In the genomic region with DNA sequence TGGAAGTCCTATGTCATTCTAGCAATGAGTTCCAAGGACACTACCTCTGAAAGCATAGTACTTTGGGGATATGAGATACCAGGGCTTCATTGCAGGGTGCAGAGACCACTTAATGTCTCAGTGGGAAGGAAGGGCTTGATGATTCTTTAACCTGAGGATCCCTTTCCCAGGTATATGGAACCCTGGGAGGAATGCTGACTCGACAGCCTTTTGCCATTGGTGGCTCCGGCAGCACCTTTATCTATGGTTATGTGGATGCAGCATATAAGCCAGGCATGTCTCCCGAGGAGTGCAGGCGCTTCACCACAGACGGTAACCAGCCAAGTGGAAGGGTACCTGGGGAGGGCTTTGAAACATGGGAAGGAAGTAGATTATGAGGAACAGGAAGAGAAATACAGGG, we compare ENCODE assay signal across 22 cellular contexts. TPM values are rescaled to one million over a fixed set of nuclear protein-coding genes. Genes with fewer than 3 reads are reported as not detected.
DNase-seq lines count a peak whose midpoint lies in the region; ATAC-seq, FAIRE-seq and TF ChIP-seq lines count a peak whose summit lies in the region.
"Had no signal": no experiment of that assay in that cellular context is flagged by ENCODE, and none has a peak within 500 bp of the region (broad histone marks: within the 10 kb centered on the region; RNA-seq: fewer than 3 reads in every experiment).

No MANE protein-coding gene starts in this region.

- H3K36me3 Mint-ChIP-seq in activated naive CD4-positive, alpha-beta T cell treated with anti-CD3 and anti-CD28 coated beads, Interleukin-2, amount 50 U/mL, for 24 hours = peaks cover 31% of the 10 kb centered on the region
- H3K36me3 Mint-ChIP-seq in activated CD4-positive, alpha-beta memory T cell treated with anti-CD3 and anti-CD28 coated beads, Interleukin-2, amount 10 ng/mL, durations not matched to agents 7 days and 5 days (ENCODE audit: low read depth) = peaks cover 84% of the 10 kb centered on the region

- H3K4me3 Mint-ChIP-seq in activated naive CD4-positive, alpha-beta T cell treated with anti-CD3 and anti-CD28 coated beads, Interleukin-2, amount 50 U/mL, for 24 hours = no peak overlapping the region
- no peak overlapping the region for H3K4me3 Mint-ChIP-seq in activated CD4-positive, alpha-beta memory T cell treated with anti-CD3 and anti-CD28 coated beads, Interleukin-2, amount 10 ng/mL, durations not matched to agents 7 days and 5 days
- H3K4me3 Mint-ChIP-seq: neural crest cell had no signal

- TF ChIP-seq CTCF in H1 (IDR thresholded peaks at IDR 0.05; ENCODE audit: control extremely low read depth in 1 of 3, insufficient read depth in 1 of 3, low read depth in 1 of 3, low read length in 3 of 3) = no peak

- H3K27ac Mint-ChIP-seq in activated naive CD4-positive, alpha-beta T cell treated with anti-CD3 and anti-CD28 coated beads, Interleukin-2, amount 50 U/mL, for 24 hours = peak overlapping the region; percentile 88
- H3K27ac Mint-ChIP-seq in activated CD4-positive, alpha-beta memory T cell treated with anti-CD3 and anti-CD28 coated beads, Interleukin-2, amount 10 ng/mL, durations not matched to agents 7 days and 5 days = peak overlapping the region; percentile 53

- H4K91ac ChIP-seq in H1 (replicated peaks; ENCODE audit: insufficient read length, low read length) = no peak overlapping the region

- peaks cover 2 to 22% (median 18%) of the 10 kb centered on the region in 4 experiments for H3K27me3 ChIP-seq in H1 (replicated peaks in 1 of 4; ENCODE audit: control insufficient read depth in 3 of 4, extremely low read depth in 1 of 4, insufficient read depth in 3 of 4, low read length in 3 of 4)
- H3K27me3 ChIP-seq: suprapubic skin had no signal

- no peak overlapping the region for H3K56ac ChIP-seq in H1 (replicated peaks; ENCODE audit: insufficient read length, low read depth, low read length)

- H3K23ac ChIP-seq in H1 (ENCODE audit: insufficient read length) = no peak overlapping the region

- TF ChIP-seq EP300 in H1 (IDR thresholded peaks at IDR 0.05; ENCODE audit: borderline replicate concordance in 1 of 2, low read depth in 2 of 2, low read length in 2 of 2) = no peak

- no peak overlapping the region for H2AFZ ChIP-seq in H1 (ENCODE audit: low read length)

- H3K14ac ChIP-seq in H1 (ENCODE audit: insufficient read length) = no peak overlapping the region

- H4K5ac ChIP-seq in H1 (ENCODE audit: insufficient read length, low read depth, low read length) = no peak overlapping the region

- CTCF ChIA-PET in activated CD4-positive, alpha-beta memory T cell treated with anti-CD3 and anti-CD28 coated beads, Interleukin-2, amount 10 ng/mL, durations not matched to agents 7 days and 5 days (lab: Charles Lee) = interaction anchor here (1.1 to 9.6 kb wide), 8 partner anchors 10 to 127 kb away, joined by 3 to 337 read pairs (median 4); a partner anchor contains a TSS
- CTCF ChIA-PET in H1 (lab: Charles Lee; ENCODE audit: partially characterized antibody) = interaction anchor here (0.6 to 19.9 kb wide), 7 partner anchors 10 to 95 kb away, joined by 4 to 402 read pairs (median 5); a partner anchor contains a TSS

- H3K4me1 ChIP-seq in H1 (replicated peaks in 1 of 4; ENCODE audit: control insufficient read depth in 3 of 4, insufficient read depth in 4 of 4, low read length in 3 of 4) = peaks cover 0 to 6% (median 1%) of the 10 kb centered on the region in 4 experiments; a peak in 6 of 7 replicates

- no peak overlapping the region for H2BK15ac ChIP-seq in H1 (ENCODE audit: low read length)

- no peaks in the 10 kb centered on the region for H3K27me3 Mint-ChIP-seq in activated naive CD4-positive, alpha-beta T cell treated with anti-CD3 and anti-CD28 coated beads, Interleukin-2, amount 50 U/mL, for 24 hours
- no peaks in the 10 kb centered on the region for H3K27me3 Mint-ChIP-seq in activated CD4-positive, alpha-beta memory T cell treated with anti-CD3 and anti-CD28 coated beads, Interleukin-2, amount 10 ng/mL, durations not matched to agents 7 days and 5 days

- no peaks in the 10 kb centered on the region for H3K79me2 ChIP-seq in H1 (ENCODE audit: control insufficient read depth in 1 of 2, insufficient read depth in 2 of 2, low read length in 2 of 2)

- TF ChIP-seq RAD21 in H1 (IDR thresholded peaks at IDR 0.05 in 1 of 2, conservative IDR thresholded peaks at IDR 0.05 in 1 of 2; ENCODE audit: low read depth in 2 of 2, low read length in 2 of 2) = no peak

- no peak overlapping the region for H2BK5ac ChIP-seq in H1 (ENCODE audit: low read depth, low read length)

- no peaks in the 10 kb centered on the region for H3K79me1 ChIP-seq in H1 (ENCODE audit: low read depth, low read length)

- 78% methylated on average over 5 of the region's 5 CpGs; no CpG with 5 or more reads in 1 of the 2 experiments for WGBS in H1 (ENCODE audit: extremely low coverage in 1 of 2, insufficient coverage in 1 of 2, insufficient read length in 1 of 2, insufficient replicate concordance in 2 of 2, low coverage in 1 of 2, low lambda C conversion rate in 2 of 2, missing lambda C conversion rate in 1 of 2), 2 experiments

- peaks cover 56% of the 10 kb centered on the region for H3K4me1 Mint-ChIP-seq in activated naive CD4-positive, alpha-beta T cell treated with anti-CD3 and anti-CD28 coated beads, Interleukin-2, amount 50 U/mL, for 24 hours
- peaks cover 48% of the 10 kb centered on the region for H3K4me1 Mint-ChIP-seq in activated CD4-positive, alpha-beta memory T cell treated with anti-CD3 and anti-CD28 coated beads, Interleukin-2, amount 10 ng/mL, durations not matched to agents 7 days and 5 days

- DNase-seq in activated naive CD4-positive, alpha-beta T cell treated with Interleukin-2 at 50 U/mL for 16 hours = no peak
- DNase-seq in activated CD4-positive, alpha-beta memory T cell treated with anti-CD3 and anti-CD28 coated beads, Interleukin-2, amount 10 ng/mL, durations not matched to agents 7 days and 5 days = no peak
- no peak for DNase-seq in H1 (ENCODE audit: low read depth in 1 of 2, low spot score in 2 of 2)
- no peak for DNase-seq in stimulated activated CD4-positive, alpha-beta T cell treated with anti-CD3 and anti-CD28 coated beads, Interleukin-12 subunit alpha, Interleukin-12 subunit beta, amount 100 ng/mL, for 4 hours
- no peak for DNase-seq in stimulated activated CD4-positive, alpha-beta T cell treated with anti-CD3 and anti-CD28 coated beads, Interleukin-2, amount 100 ng/mL, for 24 hours
- DNase-seq: activated T-cell treated with anti-CD3 and anti-CD28 coated beads, Interleukin-2, amount 50 U/mL, for 72 hours; Calu3; EL; KG1; left cardiac atrium; NCI-H1930; NCI-H345; SK-N-SH; stimulated activated CD4-positive, alpha-beta T cell treated with anti-CD3 and anti-CD28 coated beads, Interleukin-4, amount 100 ng/mL, for 4 hours had no signal

- POLR2A ChIA-PET in activated CD4-positive, alpha-beta memory T cell treated with anti-CD3 and anti-CD28 coated beads, Interleukin-2, amount 10 ng/mL, durations not matched to agents 7 days and 5 days (lab: Charles Lee) = interaction anchor here (0.5 to 9.4 kb wide), 4 partner anchors 10 to 113 kb away, joined by 3 to 1055 read pairs (median 170); a partner anchor contains a TSS
- POLR2A ChIA-PET in H1 (lab: Charles Lee; ENCODE audit: partially characterized antibody) = interaction anchor here (1.2 to 2.6 kb wide), 2 partner anchors 19 to 113 kb away, joined by 4 to 10 read pairs; a partner anchor contains a TSS

- peak overlapping the region; percentile 65; the same call in 1 of the 2 replicates for H4K8ac ChIP-seq in H1 (ENCODE audit: extremely low read depth, insufficient read depth, low read length)

- no peak overlapping the region for H3K4me2 ChIP-seq in H1 (ENCODE audit: insufficient read depth in 1 of 2, low read depth in 2 of 2, low read length in 2 of 2)
- H3K4me2 ChIP-seq: SK-N-SH had no signal

- no peaks in the 10 kb centered on the region for H4K20me1 ChIP-seq in H1 (replicated peaks in 1 of 2; ENCODE audit: control insufficient read depth in 1 of 2, insufficient read depth in 2 of 2, low read length in 2 of 2)

- no peak overlapping the region for H3K27ac ChIP-seq in H1 (ENCODE audit: low read depth, low read length)
- H3K27ac ChIP-seq: prostate gland, skin epidermis, suprapubic skin had no signal

- H3K18ac ChIP-seq in H1 (ENCODE audit: extremely low read depth, low read length) = no peak overlapping the region

- TF ChIP-seq POLR2A in H1 (IDR thresholded peaks at IDR 0.05; ENCODE audit: control extremely low read depth in 1 of 2, low read depth in 2 of 2, low read length in 2 of 2) = no peak

- no peak for FAIRE-seq in H1 (lab: Jason Lieb, UNC)

- H2BK120ac ChIP-seq in H1 (replicated peaks; ENCODE audit: low read depth, low read length) = no peak overlapping the region

- no peaks in the 10 kb centered on the region for H3K36me3 ChIP-seq in H1 (ENCODE audit: control insufficient read depth in 2 of 4, insufficient read depth in 4 of 4, low read length in 3 of 4)
- H3K36me3 ChIP-seq: prostate gland had no signal

- no peaks in the 10 kb centered on the region for H3K9me3 Mint-ChIP-seq in activated naive CD4-positive, alpha-beta T cell treated with anti-CD3 and anti-CD28 coated beads, Interleukin-2, amount 50 U/mL, for 24 hours
- no peaks in the 10 kb centered on the region for H3K9me3 Mint-ChIP-seq in activated CD4-positive, alpha-beta memory T cell treated with anti-CD3 and anti-CD28 coated beads, Interleukin-2, amount 10 ng/mL, durations not matched to agents 7 days and 5 days
- H3K9me3 Mint-ChIP-seq: activated T-cell treated with anti-CD3 and anti-CD28 coated beads, Interleukin-2, amount 50 U/mL, for 72 hours; neural crest cell had no signal

- no peak overlapping the region for H3K4me3 ChIP-seq in H1 (ENCODE audit: extremely low read depth in 1 of 4, insufficient read depth in 2 of 4, low read depth in 3 of 4, low read length in 4 of 4)
- H3K4me3 ChIP-seq: prostate gland, skin epidermis, suprapubic skin had no signal

- H3K9me3 ChIP-seq in H1 (ENCODE audit: insufficient read depth in 2 of 2, low read depth in 1 of 2, low read length in 1 of 2) = no peaks in the 10 kb centered on the region
- H3K9me3 ChIP-seq: prostate gland, SK-N-SH, suprapubic skin had no signal

- H2BK20ac ChIP-seq in H1 (ENCODE audit: low read length) = no peak overlapping the region

- no peak overlapping the region for H2AK5ac ChIP-seq in H1 (ENCODE audit: low read depth, low read length)

- H3K9ac ChIP-seq in H1 (replicated peaks in 1 of 4; ENCODE audit: extremely low read depth in 1 of 4, low read depth in 3 of 4, low read length in 3 of 4) = no peak overlapping the region
- H3K9ac ChIP-seq: SK-N-SH had no signal

- no peak for ATAC-seq in HG03196 (IDR thresholded peaks at IDR 0.05; ENCODE audit: unreplicated experiment)
- ATAC-seq: activated T-cell treated with anti-CD3 and anti-CD28 coated beads, Interleukin-2, amount 50 U/mL, for 72 hours; esophagus mucosa; left cardiac atrium had no signal

- peaks cover 8% of the 10 kb centered on the region; the same call in 1 of the 2 replicates for H3K23me2 ChIP-seq in H1 (ENCODE audit: low read depth, low read length)

- no peak overlapping the region for H2BK12ac ChIP-seq in H1 (ENCODE audit: low read depth, low read length)

- no peak overlapping the region for H3K4ac ChIP-seq in H1 (replicated peaks; ENCODE audit: insufficient read length, low read depth, low read length)

RNA-seq across cellular contexts. Expression of a gene that starts 4.2 kb away (rescaled TPM):
- 100 to 1,000 TPM; 368 to 372 TPM for total RNA-seq in activated CD4-positive, alpha-beta memory T cell treated with anti-CD3 and anti-CD28 coated beads, Interleukin-2, amount 10 ng/mL, durations not matched to agents 7 days and 5 days
- 2.9 and 4.5 TPM in 2 replicates for total RNA-seq in H1 (2021; fragmentation: NEBNext Ultra II Directional; extraction: Animal tissue kit (Norgen Biotek cat#: 25700))
- polyA plus RNA-seq in H1 (2011; rRNA removed) = 12.5 and 22.8 TPM in 2 replicates
- 11.0 TPM for polyA plus RNA-seq in H1 (2011; cell fraction: cytosol; rRNA removed)
- 9.4 TPM for polyA plus RNA-seq in H1 (2011; cell fraction: nucleus; rRNA removed)
- 2.0 to 13.4 TPM (median 8.9 TPM) in 4 replicates for polyA plus RNA-seq in H1 (2012, experiment 1 of 2)
- 9.9 TPM for polyA plus RNA-seq in H1 (2012, experiment 2 of 2)
- 1.3 TPM for polyA plus RNA-seq in H1 (2013, experiment 1 of 2)
- polyA plus RNA-seq in H1 (2013, experiment 2 of 2) = 1.6 TPM
- polyA minus RNA-seq in H1 (2011; rRNA and poly(A)+ RNA removed) = 2.1 and 8.2 TPM in 2 replicates
- 3.7 TPM for polyA minus RNA-seq in H1 (2011; cell fraction: cytosol; rRNA and poly(A)+ RNA removed)
- polyA minus RNA-seq in H1 (2011; cell fraction: nucleus; rRNA and poly(A)+ RNA removed) = not detected
- total RNA-seq: neural crest cell had no signal

RNA-seq across cellular contexts. Expression of a gene that starts 4.7 kb away (rescaled TPM):
- 100 to 1,000 TPM; 410 to 412 TPM for total RNA-seq in activated CD4-positive, alpha-beta memory T cell treated with anti-CD3 and anti-CD28 coated beads, Interleukin-2, amount 10 ng/mL, durations not matched to agents 7 days and 5 days
- 16.8 TPM in 2 replicates for total RNA-seq in H1 (2021; fragmentation: NEBNext Ultra II Directional; extraction: Animal tissue kit (Norgen Biotek cat#: 25700))
- 20.1 and 22.0 TPM in 2 replicates for polyA plus RNA-seq in H1 (2011; rRNA removed)
- 21.6 TPM for polyA plus RNA-seq in H1 (2011; cell fraction: cytosol; rRNA removed)
- 35.5 TPM for polyA plus RNA-seq in H1 (2011; cell fraction: nucleus; rRNA removed)
- polyA plus RNA-seq in H1 (2012, experiment 1 of 2) = 21.4 to 30.6 TPM (median 29.9 TPM) in 4 replicates
- polyA plus RNA-seq in H1 (2012, experiment 2 of 2) = 30.6 TPM
- 13.5 TPM for polyA plus RNA-seq in H1 (2013, experiment 1 of 2)
- 13.6 TPM for polyA plus RNA-seq in H1 (2013, experiment 2 of 2)
- 30.3 and 33.8 TPM in 2 replicates for polyA minus RNA-seq in H1 (2011; rRNA and poly(A)+ RNA removed)
- polyA minus RNA-seq in H1 (2011; cell fraction: cytosol; rRNA and poly(A)+ RNA removed) = 12.2 TPM
- polyA minus RNA-seq in H1 (2011; cell fraction: nucleus; rRNA and poly(A)+ RNA removed) = 9.6 TPM

RNA-seq across cellular contexts. Expression of a gene that starts 14.3 kb away (rescaled TPM):
- total RNA-seq in activated CD4-positive, alpha-beta memory T cell treated with anti-CD3 and anti-CD28 coated beads, Interleukin-2, amount 10 ng/mL, durations not matched to agents 7 days and 5 days = 100 to 1,000 TPM; 389 to 401 TPM
- total RNA-seq in H1 (2021; fragmentation: NEBNext Ultra II Directional; extraction: Animal tissue kit (Norgen Biotek cat#: 25700)) = 18.4 and 22.0 TPM in 2 replicates
- 26.9 and 43.0 TPM in 2 replicates for polyA plus RNA-seq in H1 (2011; rRNA removed)
- polyA plus RNA-seq in H1 (2011; cell fraction: cytosol; rRNA removed) = 33.9 TPM
- polyA plus RNA-seq in H1 (2011; cell fraction: nucleus; rRNA removed) = 26.7 TPM
- 19.4 to 42.4 TPM (median 35.3 TPM) in 4 replicates for polyA plus RNA-seq in H1 (2012, experiment 1 of 2)
- polyA plus RNA-seq in H1 (2012, experiment 2 of 2) = 39.2 TPM
- polyA plus RNA-seq in H1 (2013, experiment 1 of 2) = 17.7 TPM
- 18.9 TPM for polyA plus RNA-seq in H1 (2013, experiment 2 of 2)
- polyA minus RNA-seq in H1 (2011; rRNA and poly(A)+ RNA removed) = 11.7 and 15.3 TPM in 2 replicates
- 7.9 TPM for polyA minus RNA-seq in H1 (2011; cell fraction: cytosol; rRNA and poly(A)+ RNA removed)
- polyA minus RNA-seq in H1 (2011; cell fraction: nucleus; rRNA and poly(A)+ RNA removed) = 7.9 TPM

RNA-seq across cellular contexts. Expression of a gene that starts 19.7 kb away (rescaled TPM):
- total RNA-seq in activated CD4-positive, alpha-beta memory T cell treated with anti-CD3 and anti-CD28 coated beads, Interleukin-2, amount 10 ng/mL, durations not matched to agents 7 days and 5 days = 100 to 1,000 TPM; 203 to 211 TPM
- 24.3 and 27.2 TPM in 2 replicates for total RNA-seq in H1 (2021; fragmentation: NEBNext Ultra II Directional; extraction: Animal tissue kit (Norgen Biotek cat#: 25700))
- 11.3 and 19.9 TPM in 2 replicates for polyA plus RNA-seq in H1 (2011; rRNA removed)
- polyA plus RNA-seq in H1 (2011; cell fraction: cytosol; rRNA removed) = 16.1 TPM
- polyA plus RNA-seq in H1 (2011; cell fraction: nucleus; rRNA removed) = 56.5 TPM
- polyA plus RNA-seq in H1 (2012, experiment 1 of 2) = 8.4 to 30.2 TPM (median 25.2 TPM) in 4 replicates
- polyA plus RNA-seq in H1 (2012, experiment 2 of 2) = 9.2 TPM
- polyA plus RNA-seq in H1 (2013, experiment 1 of 2) = 11.3 TPM
- polyA plus RNA-seq in H1 (2013, experiment 2 of 2) = 13.1 TPM
- 18.7 and 33.0 TPM in 2 replicates for polyA minus RNA-seq in H1 (2011; rRNA and poly(A)+ RNA removed)
- 5.8 TPM for polyA minus RNA-seq in H1 (2011; cell fraction: cytosol; rRNA and poly(A)+ RNA removed)
- 13.7 TPM for polyA minus RNA-seq in H1 (2011; cell fraction: nucleus; rRNA and poly(A)+ RNA removed)

RNA-seq across cellular contexts. Expression of a gene that starts 41.4 kb away (rescaled TPM):
- 1 to 10 TPM; 1.5 to 2.2 TPM for total RNA-seq in activated CD4-positive, alpha-beta memory T cell treated with anti-CD3 and anti-CD28 coated beads, Interleukin-2, amount 10 ng/mL, durations not matched to agents 7 days and 5 days
- 0.27 TPM in 1 of 2 replicates, not detected in the other for total RNA-seq in H1 (2021; fragmentation: NEBNext Ultra II Directional; extraction: Animal tissue kit (Norgen Biotek cat#: 25700))
- 0.19 and 0.35 TPM in 2 replicates for polyA plus RNA-seq in H1 (2011; rRNA removed)
- polyA plus RNA-seq in H1 (2011; cell fraction: cytosol; rRNA removed) = 0.28 TPM
- 0.36 TPM for polyA plus RNA-seq in H1 (2011; cell fraction: nucleus; rRNA removed)
- polyA plus RNA-seq in H1 (2012, experiment 1 of 2) = 0.20 to 0.55 TPM (median 0.21 TPM) in 3 of 4 replicates, not detected in the other
- polyA plus RNA-seq in H1 (2012, experiment 2 of 2) = 0.37 TPM
- polyA plus RNA-seq in H1 (2013, experiment 1 of 2) = 0.26 TPM
- 0.53 TPM for polyA plus RNA-seq in H1 (2013, experiment 2 of 2)
- 0.16 and 0.46 TPM in 2 replicates for polyA minus RNA-seq in H1 (2011; rRNA and poly(A)+ RNA removed)
- not detected for polyA minus RNA-seq in H1 (2011; cell fraction: cytosol; rRNA and poly(A)+ RNA removed)
- 0.50 TPM for polyA minus RNA-seq in H1 (2011; cell fraction: nucleus; rRNA and poly(A)+ RNA removed)
- total RNA-seq: RPMI7951 had no signal
- polyA plus RNA-seq: SK-N-SH had no signal

Comparison
In these comparisons a context has a peak if more than half of its experiments do, and no peak if none do; other contexts are left out.
1. RNA of a gene that starts 4.2 kb away (total RNA-seq): 368 to 372 TPM in activated CD4-positive, alpha-beta memory T cell treated with anti-CD3 and anti-CD28 coated beads, Interleukin-2, amount 10 ng/mL, durations not matched to agents 7 days and 5 days; 2.9 to 4.5 TPM in H1; every median in the first group is over 10 times any median in the second.
2. RNA of a gene that starts 4.7 kb away (total RNA-seq): 410 to 412 TPM in activated CD4-positive, alpha-beta memory T cell treated with anti-CD3 and anti-CD28 coated beads, Interleukin-2, amount 10 ng/mL, durations not matched to agents 7 days and 5 days; 16.8 TPM in H1; every median in the first group is over 10 times any median in the second.
3. RNA of a gene that starts 14.3 kb away (total RNA-seq): 389 to 401 TPM in activated CD4-positive, alpha-beta memory T cell treated with anti-CD3 and anti-CD28 coated beads, Interleukin-2, amount 10 ng/mL, durations not matched to agents 7 days and 5 days; 18.4 to 22.0 TPM in H1; every median in the first group is over 10 times any median in the second.